ENCODE assay signal across 1 cellular context in genomic region chr1:50977575-50978143, GRCh38.
TF ChIP-seq lines count a peak whose summit lies in the region.

No MANE protein-coding gene starts in this region.

TF ChIP-seq in HEK293, 187 proteins besides CTCF, POLR2A, EP300 and RAD21 (continued from another document):
- TF ChIP-seq ZNF639 (tag by site-specific recombination; IDR thresholded peaks at IDR 0.05), result no peak
- peak; percentile 87 for TF ChIP-seq ZIC2 (tag by site-specific recombination; IDR thresholded peaks at IDR 0.05)
- no peak for TF ChIP-seq ZNF48 (tag by site-specific recombination; IDR thresholded peaks at IDR 0.05)
- no peak for TF ChIP-seq PBX3 (CRISPR knock-in tag; IDR thresholded peaks at IDR 0.05)
- no peak for TF ChIP-seq ZNF692 (tag by site-specific recombination; IDR thresholded peaks at IDR 0.05)
- 0 out of 2 replicates have a peak, but pooled peaks have one; percentile 14 for TF ChIP-seq ZBTB11 (tag by site-specific recombination; conservative IDR thresholded peaks at IDR 0.05; ENCODE audit: low read depth)
- no peak for TF ChIP-seq ZNF610 (tag by site-specific recombination; IDR thresholded peaks at IDR 0.05; ENCODE audit: borderline replicate concordance)
- no peak for TF ChIP-seq ZNF600 (tag by site-specific recombination; IDR thresholded peaks at IDR 0.05)
- TF ChIP-seq ZSCAN18 (tag by site-specific recombination; IDR thresholded peaks at IDR 0.05), result no peak
- TF ChIP-seq ZNF843 (tag by site-specific recombination; IDR thresholded peaks at IDR 0.05), result no peak
- 0 out of 2 replicates have a peak, but pooled peaks have one; percentile 2 for TF ChIP-seq ZNF146 (tag by site-specific recombination; IDR thresholded peaks at IDR 0.05)
- TF ChIP-seq SP7 (tag by site-specific recombination; IDR thresholded peaks at IDR 0.05), result no peak
- TF ChIP-seq GLIS1 (tag by site-specific recombination; IDR thresholded peaks at IDR 0.05), result peak; percentile 38; the same call in 1 of the 2 replicates
- no peak for TF ChIP-seq ZNF544 (tag by site-specific recombination; IDR thresholded peaks at IDR 0.05)
- peak; percentile 76 for TF ChIP-seq ZSCAN30 (tag by site-specific recombination; IDR thresholded peaks at IDR 0.05)
- TF ChIP-seq ZBTB7A (tag by site-specific recombination; IDR thresholded peaks at IDR 0.05; ENCODE audit: low read depth), result peak; percentile 52; the same call in 1 of the 2 replicates
- no peak for TF ChIP-seq ZNF148 (tag by site-specific recombination; IDR thresholded peaks at IDR 0.05; ENCODE audit: borderline replicate concordance)
- peak; percentile 12; the same call in 1 of the 2 replicates for TF ChIP-seq HIC1 (tag by site-specific recombination; IDR thresholded peaks at IDR 0.05)
- TF ChIP-seq ZNF311 (tag by site-specific recombination; IDR thresholded peaks at IDR 0.05; ENCODE audit: borderline replicate concordance), result no peak
- peak; percentile 15; the same call in 1 of the 2 replicates for TF ChIP-seq ZFHX2 (tag by site-specific recombination; conservative IDR thresholded peaks at IDR 0.05)
- no peak for TF ChIP-seq ZNF510 (tag by site-specific recombination; IDR thresholded peaks at IDR 0.05; ENCODE audit: insufficient replicate concordance)
- peak; percentile 13; the same call in 1 of the 2 replicates for TF ChIP-seq SP3 (tag by site-specific recombination; IDR thresholded peaks at IDR 0.05)
- no peak for TF ChIP-seq ZNF560 (tag by site-specific recombination; IDR thresholded peaks at IDR 0.05; ENCODE audit: borderline replicate concordance)
- no peak for TF ChIP-seq KLF9 (tag by site-specific recombination; IDR thresholded peaks at IDR 0.05; ENCODE audit: low read depth)
- no peak for TF ChIP-seq KLF8 (tag by site-specific recombination; IDR thresholded peaks at IDR 0.05)
- no peak for TF ChIP-seq ZNF558 (tag by site-specific recombination; IDR thresholded peaks at IDR 0.05)
- peak; percentile 99 for TF ChIP-seq ZBTB26 (tag by site-specific recombination; optimal IDR thresholded peaks at IDR 0.05)
- TF ChIP-seq OVOL3 (tag by site-specific recombination; IDR thresholded peaks at IDR 0.05), result no peak
- TF ChIP-seq ZNF704 (tag by site-specific recombination; IDR thresholded peaks at IDR 0.05), result no peak
- no peak for TF ChIP-seq ZNF133 (tag by site-specific recombination; IDR thresholded peaks at IDR 0.05)
- no peak for TF ChIP-seq SCRT2 (tag by site-specific recombination; IDR thresholded peaks at IDR 0.05)
- no peak for TF ChIP-seq ZNF18 (tag by site-specific recombination; IDR thresholded peaks at IDR 0.05)
- no peak for TF ChIP-seq ZNF548 (tag by site-specific recombination; IDR thresholded peaks at IDR 0.05)
- no peak for TF ChIP-seq ZBTB48 (tag by site-specific recombination; IDR thresholded peaks at IDR 0.05)
- TF ChIP-seq ZNF473 (tag by site-specific recombination; IDR thresholded peaks at IDR 0.05), result no peak
- TF ChIP-seq PRDM1 (tag by site-specific recombination; IDR thresholded peaks at IDR 0.05), result no peak
- TF ChIP-seq ZNF362 (tag by site-specific recombination; IDR thresholded peaks at IDR 0.05), result no peak
- TF ChIP-seq ZNF626 (tag by site-specific recombination; IDR thresholded peaks at IDR 0.05), result no peak
- no peak for TF ChIP-seq ZBTB21 (tag by site-specific recombination; IDR thresholded peaks at IDR 0.05)
- TF ChIP-seq ZNF426 (tag by site-specific recombination; IDR thresholded peaks at IDR 0.05), result no peak
- no peak for TF ChIP-seq ZNF664 (tag by site-specific recombination; IDR thresholded peaks at IDR 0.05)
- peak; percentile 74 for TF ChIP-seq GLIS2 (tag by site-specific recombination; IDR thresholded peaks at IDR 0.05)
- no peak for TF ChIP-seq ZNF433 (tag by site-specific recombination; IDR thresholded peaks at IDR 0.05; ENCODE audit: low read depth)
- TF ChIP-seq ZNF175 (tag by site-specific recombination; IDR thresholded peaks at IDR 0.05), result no peak
- TF ChIP-seq ZNF2 (tag by site-specific recombination; IDR thresholded peaks at IDR 0.05), result no peak
